Comparison of ENCODE assay signal across 26 cellular contexts in the genomic region with DNA sequence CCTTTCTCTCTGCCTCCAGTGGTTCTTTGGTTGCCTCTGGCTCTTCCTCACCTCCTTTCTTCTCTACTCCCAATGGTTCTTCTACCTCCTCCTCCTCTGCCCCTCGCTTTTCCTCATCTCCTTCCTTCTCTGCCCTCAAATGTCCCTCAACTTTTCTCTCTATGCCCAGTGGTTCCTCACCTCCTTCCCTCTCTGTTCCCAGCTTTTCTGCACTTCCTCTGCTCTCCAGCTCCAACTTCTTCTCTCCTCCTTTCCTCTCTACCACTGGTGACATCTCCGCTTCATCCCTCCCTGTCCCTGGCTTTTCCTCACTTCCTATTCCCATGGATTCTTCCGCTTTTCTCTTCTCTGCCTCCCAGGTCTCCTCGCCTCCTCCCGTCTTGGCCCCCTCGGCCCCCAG. TPM values are rescaled to one million over a fixed set of nuclear protein-coding genes. Genes with fewer than 3 reads are reported as not detected.
"Had no signal": no experiment of that assay in that cellular context is flagged by ENCODE, and none has a peak within 500 bp of the region (broad histone marks: within the 10 kb centered on the region; RNA-seq: fewer than 3 reads in every experiment).

No MANE protein-coding gene starts in this region.

- DNase-seq: activated CD4-positive, alpha-beta T cell treated with anti-CD3 and anti-CD28 coated beads for 1 hour; activated effector memory CD4-positive, alpha-beta T cell treated with anti-CD3 and anti-CD28 coated beads, Interleukin-2, amount 50 U/mL, for 16 hours; activated naive CD4-positive, alpha-beta T cell treated with anti-CD3 and anti-CD28 coated beads, Interleukin-2, amount 10 ng/mL, durations not matched to agents 7 days and 5 days; activated T-cell treated with anti-CD3 and anti-CD28 coated beads, Interleukin-2, amount 50 U/mL, for 4 hours; anterior cingulate cortex; body of pancreas; heart right ventricle; islet precursor cell; left cardiac atrium; mesenchymal stem cell; mucosa of descending colon; pancreas; psoas muscle; stimulated activated CD4-positive, alpha-beta T cell treated with anti-CD3 and anti-CD28 coated beads, Interleukin-4, amount 100 ng/mL, for 24 hours; substantia nigra; tibial artery had no signal

- H3K9me3 Mint-ChIP-seq: activated naive CD4-positive, alpha-beta T cell treated with anti-CD3 and anti-CD28 coated beads, Interleukin-2, amount 10 ng/mL, durations not matched to agents 7 days and 5 days; activated T-cell treated with anti-CD3 and anti-CD28 coated beads, Interleukin-2, amount 50 U/mL, for 4 hours; stimulated activated naive CD8-positive, alpha-beta T cell treated with anti-CD3 and anti-CD28 coated beads, Interleukin-15, Interleukin-2, amounts not matched to agents 100 ng/mL and 50 ng/mL, for 24 hours had no signal

- H3K9me3 ChIP-seq: body of pancreas, mucosa of descending colon, pancreas, psoas muscle, right atrium auricular region, tibial artery had no signal

- H3K27ac ChIP-seq: body of pancreas, cardiac muscle cell, heart right ventricle, pancreas, psoas muscle, right atrium auricular region, tibial artery, VCaP had no signal

- H3K36me3 ChIP-seq: cardiac muscle cell, right atrium auricular region had no signal

- H3K4me3 ChIP-seq: body of pancreas, cardiac muscle cell, heart right ventricle, mucosa of descending colon, pancreas, psoas muscle, right atrium auricular region, tibial artery had no signal

- ATAC-seq: activated T-cell treated with anti-CD3 and anti-CD28 coated beads, Interleukin-2, amount 50 U/mL, for 4 hours; body of pancreas; left cardiac atrium; mucosa of descending colon; pancreas; psoas muscle had no signal

- H3K4me1 ChIP-seq: pancreas, psoas muscle had no signal

- H3K4me3 Mint-ChIP-seq: activated naive CD4-positive, alpha-beta T cell treated with anti-CD3 and anti-CD28 coated beads, Interleukin-2, amount 10 ng/mL, durations not matched to agents 7 days and 5 days; activated T-cell treated with anti-CD3 and anti-CD28 coated beads, Interleukin-2, amount 50 U/mL, for 4 hours; stimulated activated naive CD8-positive, alpha-beta T cell treated with anti-CD3 and anti-CD28 coated beads, Interleukin-15, Interleukin-2, amounts not matched to agents 100 ng/mL and 50 ng/mL, for 24 hours had no signal

- H3K27ac Mint-ChIP-seq: activated naive CD4-positive, alpha-beta T cell treated with anti-CD3 and anti-CD28 coated beads, Interleukin-2, amount 10 ng/mL, durations not matched to agents 7 days and 5 days; stimulated activated naive CD8-positive, alpha-beta T cell treated with anti-CD3 and anti-CD28 coated beads, Interleukin-15, Interleukin-2, amounts not matched to agents 100 ng/mL and 50 ng/mL, for 24 hours had no signal

- H3K27me3 ChIP-seq: body of pancreas, pancreas, right atrium auricular region had no signal

RNA-seq across cellular contexts. Expression of a gene that starts 7.8 kb away (rescaled TPM):
- total RNA-seq: activated T-cell treated with anti-CD3 and anti-CD28 coated beads, Interleukin-2, amount 50 U/mL, for 4 hours; psoas muscle; T-helper 2 cell treated with Interferon-gamma antibody and Interleukin-4, amounts not matched to agents 100 ng/mL and 5 ng/mL, for 36 hours had no signal

RNA-seq across cellular contexts. Expression of a gene that starts 26.2 kb away (rescaled TPM):
- total RNA-seq: activated T-cell treated with anti-CD3 and anti-CD28 coated beads, Interleukin-2, amount 50 U/mL, for 4 hours; body of pancreas; cardiac muscle cell; chondrocyte; epithelial cell of proximal tubule; fibroblast of villous mesenchyme; heart right ventricle; left cardiac atrium; liver; mucosa of descending colon; pancreas; psoas muscle; right atrium auricular region; T-helper 2 cell treated with Interferon-gamma antibody and Interleukin-4, amounts not matched to agents 100 ng/mL and 5 ng/mL, for 36 hours; urinary bladder had no signal
- polyA plus RNA-seq: cardiac muscle cell, heart right ventricle, liver, pancreas, psoas muscle, urinary bladder had no signal

RNA-seq across cellular contexts. Expression of a gene that starts 31.5 kb away (rescaled TPM):
- total RNA-seq: body of pancreas, chondrocyte, fibroblast of villous mesenchyme, heart right ventricle, left cardiac atrium, pancreas, psoas muscle, right atrium auricular region, urinary bladder had no signal
- polyA plus RNA-seq: heart right ventricle, liver, pancreas, psoas muscle, urinary bladder had no signal
